ENCODE assay signal across 19 cellular contexts in the genomic region with DNA sequence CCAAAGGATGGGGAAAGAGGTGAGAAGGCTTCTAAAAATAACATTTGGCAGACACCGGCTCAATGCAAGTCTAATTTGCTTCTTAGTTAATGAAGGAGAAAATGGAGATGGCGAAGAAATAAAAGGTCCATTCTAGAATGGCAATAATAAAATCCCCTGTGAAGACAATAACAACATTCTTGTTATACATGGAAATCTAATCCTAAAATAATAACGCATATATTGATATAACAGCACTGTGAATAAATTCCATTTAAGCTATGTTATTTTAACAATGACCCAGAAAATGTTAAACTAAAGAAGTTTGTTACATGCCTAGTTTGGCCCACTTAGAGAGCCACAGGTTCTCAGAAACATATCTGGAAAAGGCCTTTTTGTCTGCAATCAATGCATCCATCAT.
"Had no signal": no experiment of that assay in that cellular context is flagged by ENCODE, and none has a peak within 500 bp of the region (broad histone marks: within the 10 kb centered on the region; RNA-seq: fewer than 3 reads in every experiment).

No MANE protein-coding gene starts in this region.

- H3K9me3 ChIP-seq: neutrophil, right atrium auricular region, testis, tibial nerve, upper lobe of right lung, vagina had no signal

- H3K4me3 Mint-ChIP-seq: dendritic cell treated with granulocyte-macrophage colony-stimulating factor and Interleukin-4, amounts not matched to agents 40 ng/mL and 50 ng/mL, for 4 days; endodermal cell; naive thymus-derived CD4-positive, alpha-beta T cell had no signal

- H3K27ac Mint-ChIP-seq: dendritic cell treated with granulocyte-macrophage colony-stimulating factor and Interleukin-4, amounts not matched to agents 40 ng/mL and 50 ng/mL, for 4 days; endodermal cell; naive thymus-derived CD4-positive, alpha-beta T cell had no signal

- H3K36me3 ChIP-seq: neutrophil, right atrium auricular region, tibial nerve, upper lobe of right lung, vagina had no signal

- H3K27me3 ChIP-seq: foreskin keratinocyte, hepatocyte, right atrium auricular region, testis, tibial nerve, upper lobe of right lung, vagina had no signal

- H3K4me3 ChIP-seq: hepatocyte, lung, right atrium auricular region, testis, tibial nerve, upper lobe of right lung, vagina had no signal

- H3K4me1 ChIP-seq: right atrium auricular region, testis, upper lobe of right lung, vagina had no signal

- H3K27me3 Mint-ChIP-seq: dendritic cell treated with granulocyte-macrophage colony-stimulating factor and Interleukin-4, amounts not matched to agents 40 ng/mL and 50 ng/mL, for 4 days had no signal

- H3K9me3 Mint-ChIP-seq: dendritic cell treated with granulocyte-macrophage colony-stimulating factor and Interleukin-4, amounts not matched to agents 40 ng/mL and 50 ng/mL, for 4 days; endodermal cell; naive thymus-derived CD4-positive, alpha-beta T cell had no signal

- DNase-seq: endodermal cell; erythroblast; foreskin keratinocyte; left colon; left ventricle myocardium superior; mesendoderm; naive thymus-derived CD4-positive, alpha-beta T cell; small intestine; stimulated activated CD4-positive, alpha-beta T cell treated with anti-CD3 and anti-CD28 coated beads, Interleukin-12 subunit alpha, Interleukin-12 subunit beta, amount 100 ng/mL, for 4 hours; stimulated activated naive CD4-positive, alpha-beta T cell treated with Interleukin-2 at 50 U/mL for 16 hours; testis; upper lobe of right lung had no signal

- H3K27ac ChIP-seq: foreskin keratinocyte, hepatocyte, neutrophil, right atrium auricular region, testis, tibial nerve, upper lobe of right lung, vagina had no signal
